17 cellular contexts compared by ENCODE assay signal in the genomic region with DNA sequence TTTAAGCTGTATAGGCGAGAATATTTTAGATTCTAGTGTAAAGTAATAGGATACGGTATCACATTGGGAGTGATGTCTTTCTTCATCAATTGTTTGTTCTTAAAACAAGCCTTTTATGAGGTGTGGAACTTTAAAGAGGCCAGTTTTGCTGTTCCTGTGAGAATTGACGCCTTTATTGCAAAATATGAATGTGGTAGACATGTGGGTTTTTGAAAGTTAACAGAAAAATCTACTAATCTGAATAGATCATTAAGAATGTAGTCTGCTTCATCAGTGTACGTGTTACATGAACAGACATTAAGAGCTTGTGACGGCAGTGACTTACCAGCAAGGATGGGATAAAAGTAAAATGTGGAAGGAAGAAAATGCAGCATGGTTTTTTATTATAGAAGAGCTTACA.
"Had no signal": no experiment of that assay in that cellular context is flagged by ENCODE, and none has a peak within 500 bp of the region (broad histone marks: within the 10 kb centered on the region; RNA-seq: fewer than 3 reads in every experiment).

No MANE protein-coding gene starts in this region.

- ATAC-seq: heart left ventricle; naive thymus-derived CD4-positive, alpha-beta T cell; psoas muscle; right lobe of liver; stimulated activated memory B cell treated with anti-CD40 and anti-IgM and Interleukin-4, amounts not matched to agents 10 μg/mL and 1 μg/mL and 100 μg/mL, for 72 hours; upper lobe of right lung had no signal

- H2AFZ ChIP-seq: parathyroid adenoma had no signal

- H3K27me3 Mint-ChIP-seq: dendritic cell treated with granulocyte-macrophage colony-stimulating factor and Interleukin-4, amounts not matched to agents 40 ng/mL and 50 ng/mL, for 4 days had no signal

- H3K4me3 ChIP-seq: heart left ventricle, psoas muscle, right lobe of liver, tibial artery, upper lobe of right lung, vagina had no signal

- DNase-seq: erythroblast; heart left ventricle; hippocampal formation; kidney glomerular epithelial cell; naive thymus-derived CD4-positive, alpha-beta T cell; psoas muscle; retina; right lobe of liver; stimulated activated CD4-positive, alpha-beta T cell treated with anti-CD3 and anti-CD28 coated beads, Interleukin-4, amount 100 ng/mL, for 1 hour; stimulated activated CD8-positive, alpha-beta memory T cell treated with anti-CD3 and anti-CD28 coated beads, Interleukin-4, amount 100 ng/mL, for 48 hours; tibial artery; upper lobe of right lung had no signal

- H3K4me1 Mint-ChIP-seq: stimulated activated memory B cell treated with anti-CD40 and anti-IgM and Interleukin-4, amounts not matched to agents 10 μg/mL and 1 μg/mL and 100 μg/mL, for 72 hours had no signal

- H3K9me3 ChIP-seq: right lobe of liver had no signal

- H3K36me3 ChIP-seq: heart left ventricle, right lobe of liver, tibial artery, upper lobe of right lung, vagina had no signal

- H3K4me1 ChIP-seq: parathyroid adenoma, psoas muscle, right lobe of liver, tibial artery, upper lobe of right lung, vagina had no signal

- H3K27ac ChIP-seq: heart left ventricle, parathyroid adenoma, psoas muscle, right lobe of liver, tibial artery, upper lobe of right lung, vagina had no signal

- H3K9ac ChIP-seq: parathyroid adenoma had no signal

- H3K27ac Mint-ChIP-seq: naive thymus-derived CD4-positive, alpha-beta T cell; stimulated activated memory B cell treated with anti-CD40 and anti-IgM and Interleukin-4, amounts not matched to agents 10 μg/mL and 1 μg/mL and 100 μg/mL, for 72 hours; stimulated activated naive CD8-positive, alpha-beta T cell treated with anti-CD3 and anti-CD28 coated beads, Interleukin-15, Interleukin-2, amounts not matched to agents 100 ng/mL and 50 ng/mL, for 24 hours had no signal

- H3K36me3 Mint-ChIP-seq: stimulated activated memory B cell treated with anti-CD40 and anti-IgM and Interleukin-4, amounts not matched to agents 10 μg/mL and 1 μg/mL and 100 μg/mL, for 72 hours had no signal

- H3K4me3 Mint-ChIP-seq: dendritic cell treated with granulocyte-macrophage colony-stimulating factor and Interleukin-4, amounts not matched to agents 40 ng/mL and 50 ng/mL, for 4 days; naive thymus-derived CD4-positive, alpha-beta T cell; stimulated activated memory B cell treated with anti-CD40 and anti-IgM and Interleukin-4, amounts not matched to agents 10 μg/mL and 1 μg/mL and 100 μg/mL, for 72 hours; stimulated activated naive CD8-positive, alpha-beta T cell treated with anti-CD3 and anti-CD28 coated beads, Interleukin-15, Interleukin-2, amounts not matched to agents 100 ng/mL and 50 ng/mL, for 24 hours had no signal

- H3K27me3 ChIP-seq: heart left ventricle, right lobe of liver, tibial artery, upper lobe of right lung, vagina had no signal
